Comparison of ENCODE assay signal across 8 cellular contexts in the genomic region with DNA sequence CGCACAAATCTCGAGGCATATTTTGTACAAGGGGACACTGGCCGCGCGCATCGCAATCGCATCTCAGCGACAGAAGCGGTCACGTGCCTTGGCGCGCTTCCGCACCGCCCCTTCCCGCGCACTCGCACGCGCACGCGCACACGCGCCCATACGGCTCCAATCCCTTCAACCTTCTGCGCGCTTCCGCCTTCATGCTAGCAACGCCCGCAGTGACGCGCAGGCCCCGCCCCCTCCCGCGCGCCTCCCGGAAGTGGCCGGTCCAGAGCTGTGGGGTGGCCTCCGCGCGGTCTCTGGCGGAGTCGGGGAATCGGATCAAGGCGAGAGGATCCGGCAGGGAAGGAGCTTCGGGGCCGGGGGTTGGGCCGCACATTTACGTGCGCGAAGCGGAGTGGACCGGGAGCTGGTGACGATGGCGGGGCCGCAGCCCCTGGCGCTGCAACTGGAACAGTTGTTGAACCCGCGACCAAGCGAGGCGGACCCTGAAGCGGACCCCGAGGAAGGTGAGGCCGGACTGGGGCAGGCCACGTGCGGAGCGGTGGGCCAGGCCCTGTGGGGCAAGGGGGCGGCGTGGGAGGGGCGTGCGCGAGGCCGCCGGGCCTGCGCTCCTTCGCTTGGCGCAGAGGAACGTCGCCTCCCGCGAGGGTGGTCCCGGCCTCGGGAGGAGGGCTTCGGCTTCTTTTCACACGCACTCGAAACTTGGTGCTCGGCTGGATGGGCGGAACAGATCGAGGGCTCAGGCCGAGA. TPM values are rescaled to one million over a fixed set of nuclear protein-coding genes. Genes with fewer than 3 reads are reported as not detected.
DNase-seq lines count a peak whose midpoint lies in the region; ATAC-seq, FAIRE-seq and TF ChIP-seq lines count a peak whose summit lies in the region.

Gene AATF, plus strand, starts transcription at position 238 of the 744 bp plus-strand sequence. Its CDS starts 172 bp downstream, at position 410.

- 2% methylated on average over 41 of the region's 90 CpGs for WGBS in HepG2 (ENCODE audit: low lambda C conversion rate)

- peak within 1 kb of the TSS; percentile 71 to 88 (median 81) for H3K4me3 ChIP-seq in HepG2 (replicated peaks in 1 of 3; ENCODE audit: insufficient read depth in 1 of 3, low read depth in 2 of 3, low read length in 3 of 3)

- TF ChIP-seq EP300 in HepG2 (IDR thresholded peaks at IDR 0.05; ENCODE audit: low read depth in 2 of 2, low read length in 2 of 2) (peak in 1 of 2 experiments; percentile 42; a peak in 1 of 4 replicates), HepG2 (CRISPR knock-in tag; IDR thresholded peaks at IDR 0.05; ENCODE audit: borderline replicate concordance) (peak; percentile 27; the same call in 1 of the 2 replicates)

- BruUV-seq in HepG2 (replicated peaks; lab: Mats Ljungman, UMichigan) = TSS peak; percentile 58

- CTCF ChIA-PET in HepG2 (lab: Yijun Ruan, JAX; ENCODE audit: low intra/inter-chr PET ratio, low total read pairs) = no interaction called here

- peaks cover 0 to 37% of the 10 kb centered on the region in 2 experiments; a peak in 4 of 5 replicates for H3K27me3 ChIP-seq in HepG2 (ENCODE audit: control insufficient read depth in 1 of 2, insufficient read depth in 2 of 2, low read length in 2 of 2)

- peaks cover 40% of the 10 kb centered on the region for H3K4me1 ChIP-seq in HepG2 (ENCODE audit: insufficient read depth, low read length)

- intact Hi-C loops in CD14-positive monocyte (cut with micrococcal nuclease) (loop anchor here in 1 of 2 donors (10.0 kb wide), 1 partner anchor 344 kb away; the partner anchor contains the start of gene MRM1), HepG2 (cut with micrococcal nuclease; ENCODE audit: unreplicated experiment) (no loop called here)

- peaks cover 35 to 39% of the 10 kb centered on the region in 2 donors for H3K36me3 Mint-ChIP-seq in CD14-positive monocyte

- peak within 1 kb of the TSS; percentile 17 for H2AFZ ChIP-seq in HepG2 (ENCODE audit: low read length)

- DNase-seq in CD14-positive monocyte (ENCODE audit: low spot score) (peak; percentile 96), NCI-H748 treated with DMSO at 0.1 percent for 48 hours (lab: John Stamatoyannopoulos, UW) (peak; percentile 91), dedifferentiated amniotic fluid mesenchymal stem cell (ENCODE audit: extremely low spot score) (peak; percentile 92), HepG2 (ENCODE audit: low spot score) (peak; percentile 90)
- DNase-seq in activated CD4-positive, alpha-beta T cell treated with anti-CD3 and anti-CD28 coated beads, Interleukin-2, amount 50 U/mL, for 24 hours (ENCODE audit: low read depth in 1 of 2, low spot score in 1 of 2) = peak; percentile 92 to 94
- peak; percentile 94 for DNase-seq in stimulated activated CD4-positive, alpha-beta T cell treated with anti-CD3 and anti-CD28 coated beads, Interleukin-2, amount 100 ng/mL, for 48 hours

- peaks cover 16% of the 10 kb centered on the region for H3K79me2 ChIP-seq in HepG2 (ENCODE audit: insufficient read depth, low read length)

- peaks cover 42% of the 10 kb centered on the region for H3K4me1 Mint-ChIP-seq in CD14-positive monocyte

- ATAC-seq in GM19397 (IDR thresholded peaks at IDR 0.05; ENCODE audit: unreplicated experiment) = peak; percentile 94
- ATAC-seq in HG03565 (IDR thresholded peaks at IDR 0.05; ENCODE audit: unreplicated experiment) = peak; percentile 83
- peak; percentile 95 for ATAC-seq in HepG2

- no peak; the same call in 1 of the 2 replicates for TF ChIP-seq RAD21 in HepG2 (CRISPR knock-in tag; IDR thresholded peaks at IDR 0.05)

- H3K27me3 Mint-ChIP-seq in CD14-positive monocyte (ENCODE audit: low read depth in 3 of 3) = peaks cover 38 to 40% (median 39%) of the 10 kb centered on the region in 3 donors

- H3K36me3 ChIP-seq in HepG2 (replicated peaks in 1 of 2; ENCODE audit: control insufficient read depth in 1 of 2, insufficient read depth in 2 of 2, low read length in 2 of 2) = peaks cover 9 to 22% of the 10 kb centered on the region in 2 experiments

- POLR2A ChIA-PET in HepG2 (lab: Yijun Ruan, JAX) = interaction anchor here (1.0 to 1.1 kb wide), 5 partner anchors 11 to 27 kb away, joined by 3 to 7 read pairs (median 3); partner anchors contain the start of gene LHX1

- H3K9ac ChIP-seq in HepG2 (ENCODE audit: insufficient read depth, low read depth, low read length) = peak within 1 kb of the TSS; percentile 83

- TF ChIP-seq POLR2A in HepG2 (IDR thresholded peaks at IDR 0.05; ENCODE audit: insufficient read depth in 1 of 2, low read depth in 2 of 2, low read length in 2 of 2) = peak; percentile 81 to 85

- FAIRE-seq in HepG2 (lab: Jason Lieb, UNC) = no peak

- peak within 1 kb of the TSS; percentile 81 for H3K27ac ChIP-seq in HepG2 (ENCODE audit: extremely low read length, insufficient read depth, low read length)

- peak within 1 kb of the TSS; percentile 92 to 98 (median 95) for H3K27ac Mint-ChIP-seq in CD14-positive monocyte

- TF ChIP-seq CTCF in CD14-positive monocyte (IDR thresholded peaks at IDR 0.05) = no peak
- TF ChIP-seq CTCF in HepG2 (CRISPR knock-in tag; IDR thresholded peaks at IDR 0.05) = no peak; the same call in 1 of the 2 replicates

- H3K4me3 Mint-ChIP-seq in CD14-positive monocyte = peak within 1 kb of the TSS; percentile 95 to 99

- H3K4me2 ChIP-seq in HepG2 (ENCODE audit: low read depth, low read length) = peak within 1 kb of the TSS; percentile 93

- H3K9me3 Mint-ChIP-seq in CD14-positive monocyte = peaks cover 0 to 22% (median 2%) of the 10 kb centered on the region in 7 donors

- no peaks in the 10 kb centered on the region; the same call in 1 of the 2 replicates for H4K20me1 ChIP-seq in HepG2 (ENCODE audit: insufficient read depth, low read length)

- H3K9me3 ChIP-seq in HepG2 (ENCODE audit: low read length) = no peaks in the 10 kb centered on the region

- in situ Hi-C loops in HepG2 (cut with HindIII; ENCODE audit: extremely low pct_ligation_motif_present, low pct_unique_long_range_greater_than_20kb) = no loop called here

TF ChIP-seq in HepG2, 621 proteins besides CTCF, POLR2A, EP300 and RAD21 (continues in another document):
- TF ChIP-seq NFE2L2 (IDR thresholded peaks at IDR 0.05; ENCODE audit: low read length) (no peak), ZBTB38 (CRISPR knock-in tag; IDR thresholded peaks at IDR 0.05) (peak; percentile 98), ARNT (IDR thresholded peaks at IDR 0.05) (no peak), CAMTA2 (CRISPR knock-in tag; IDR thresholded peaks at IDR 0.05; ENCODE audit: borderline replicate concordance) (peak; percentile 39; the same call in 1 of the 2 replicates), ZFP1 (CRISPR knock-in tag; IDR thresholded peaks at IDR 0.05) (no peak), FOXA3 (CRISPR knock-in tag; IDR thresholded peaks at IDR 0.05) (peak; percentile 67), TBX2 (CRISPR knock-in tag; IDR thresholded peaks at IDR 0.05; ENCODE audit: borderline replicate concordance) (peak; percentile 97)
- TF ChIP-seq, protein P1, sequence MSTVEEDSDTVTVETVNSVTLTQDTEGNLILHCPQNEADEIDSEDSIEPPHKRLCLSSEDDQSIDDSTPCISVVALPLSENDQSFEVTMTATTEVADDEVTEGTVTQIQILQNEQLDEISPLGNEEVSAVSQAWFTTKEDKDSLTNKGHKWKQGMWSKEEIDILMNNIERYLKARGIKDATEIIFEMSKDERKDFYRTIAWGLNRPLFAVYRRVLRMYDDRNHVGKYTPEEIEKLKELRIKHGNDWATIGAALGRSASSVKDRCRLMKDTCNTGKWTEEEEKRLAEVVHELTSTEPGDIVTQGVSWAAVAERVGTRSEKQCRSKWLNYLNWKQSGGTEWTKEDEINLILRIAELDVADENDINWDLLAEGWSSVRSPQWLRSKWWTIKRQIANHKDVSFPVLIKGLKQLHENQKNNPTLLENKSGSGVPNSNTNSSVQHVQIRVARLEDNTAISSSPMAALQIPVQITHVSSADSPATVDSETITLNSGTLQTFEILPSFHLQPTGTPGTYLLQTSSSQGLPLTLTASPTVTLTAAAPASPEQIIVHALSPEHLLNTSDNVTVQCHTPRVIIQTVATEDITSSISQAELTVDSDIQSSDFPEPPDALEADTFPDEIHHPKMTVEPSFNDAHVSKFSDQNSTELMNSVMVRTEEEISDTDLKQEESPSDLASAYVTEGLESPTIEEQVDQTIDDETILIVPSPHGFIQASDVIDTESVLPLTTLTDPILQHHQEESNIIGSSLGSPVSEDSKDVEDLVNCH (CRISPR knock-in tag; IDR thresholded peaks at IDR 0.05) = no peak
- TF ChIP-seq, protein P2, sequence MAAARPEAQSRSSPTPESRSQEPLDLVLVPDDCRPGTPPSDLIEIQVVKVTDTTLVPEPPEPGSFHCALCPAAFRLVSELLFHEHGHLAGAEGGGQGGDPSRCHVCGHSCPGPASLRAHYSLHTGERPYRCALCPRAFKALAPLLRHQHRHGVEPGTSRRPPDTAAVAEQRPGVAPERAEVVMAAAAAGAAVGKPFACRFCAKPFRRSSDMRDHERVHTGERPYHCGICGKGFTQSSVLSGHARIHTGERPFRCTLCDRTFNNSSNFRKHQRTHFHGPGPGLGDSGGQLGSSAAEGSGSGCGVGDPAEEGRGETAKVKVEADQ (CRISPR knock-in tag; IDR thresholded peaks at IDR 0.05; ENCODE audit: borderline replicate concordance) = peak; percentile 99

RNA-seq across cellular contexts. Expression of gene AATF, which starts in this region (rescaled TPM):
- polyA plus RNA-seq in CD14-positive monocyte (10 to 100 TPM; 41.1 to 57.9 TPM), HepG2 (2011; rRNA removed) (9.1 and 9.8 TPM in 2 replicates)
- total RNA-seq in HepG2 (2016; rRNA removed; fragmentation: Illumina TruSeq; extraction: Trizol) = 53.3 and 58.1 TPM in 2 replicates
- total RNA-seq in HepG2 (2016; cell fraction: cytosol; rRNA removed; fragmentation: Illumina TruSeq; extraction: Trizol; ENCODE audit: low read depth) = 22.9 and 24.6 TPM in 2 replicates
- total RNA-seq in HepG2 (2016; cell fraction: insoluble cytoplasmic fraction; rRNA removed; fragmentation: Illumina TruSeq; extraction: Trizol) = 54.6 and 57.3 TPM in 2 replicates
- total RNA-seq in HepG2 (2016; cell fraction: membrane; rRNA removed; fragmentation: Illumina TruSeq; extraction: Trizol) = 20.4 and 22.0 TPM in 2 replicates
- 24.9 and 25.3 TPM in 2 replicates for total RNA-seq in HepG2 (2016; cell fraction: nucleus; rRNA removed; fragmentation: Illumina TruSeq; extraction: Trizol)
- 5.9 and 7.0 TPM in 2 replicates for polyA plus RNA-seq in HepG2 (2011; cell fraction: cytosol; rRNA removed)
- polyA plus RNA-seq in HepG2 (2011; cell fraction: nucleus; rRNA removed) = 5.9 and 6.1 TPM in 2 replicates
- 25.3 and 27.5 TPM in 2 replicates for polyA plus RNA-seq in HepG2 (2012)
- polyA plus RNA-seq in HepG2 (2016; cell fraction: cytosol; fragmentation: Illumina TruSeq; extraction: Trizol; ENCODE audit: low read depth) = 10.2 and 11.6 TPM in 2 replicates
- polyA plus RNA-seq in HepG2 (2016; cell fraction: insoluble cytoplasmic fraction; fragmentation: Illumina TruSeq; extraction: Trizol; ENCODE audit: low read depth) = 66.2 and 74.8 TPM in 2 replicates
- polyA plus RNA-seq in HepG2 (2016; cell fraction: membrane; fragmentation: Illumina TruSeq; extraction: Trizol; ENCODE audit: low read depth) = 14.2 and 18.0 TPM in 2 replicates
- 37.9 and 39.6 TPM in 2 replicates for polyA plus RNA-seq in HepG2 (2016; cell fraction: nucleus; fragmentation: Illumina TruSeq; extraction: Trizol; ENCODE audit: insufficient read depth, low read depth)
- 11.9 and 35.7 TPM in 2 replicates for polyA minus RNA-seq in HepG2 (2011; rRNA and poly(A)+ RNA removed; ENCODE audit: low replicate concordance)
- 11.3 and 12.7 TPM in 2 replicates for polyA minus RNA-seq in HepG2 (2011; cell fraction: cytosol; rRNA and poly(A)+ RNA removed)
- 10.6 and 15.5 TPM in 2 replicates for polyA minus RNA-seq in HepG2 (2011; cell fraction: nucleus; rRNA and poly(A)+ RNA removed)

Comparison
In these comparisons a context has a peak if more than half of its experiments do, and no peak if none do; other contexts are left out.
1. Peak in every context shown above with its lines: DNase-seq, ATAC-seq, H3K4me3 ChIP-seq and H3K27ac ChIP-seq.